In the genomic region with DNA sequence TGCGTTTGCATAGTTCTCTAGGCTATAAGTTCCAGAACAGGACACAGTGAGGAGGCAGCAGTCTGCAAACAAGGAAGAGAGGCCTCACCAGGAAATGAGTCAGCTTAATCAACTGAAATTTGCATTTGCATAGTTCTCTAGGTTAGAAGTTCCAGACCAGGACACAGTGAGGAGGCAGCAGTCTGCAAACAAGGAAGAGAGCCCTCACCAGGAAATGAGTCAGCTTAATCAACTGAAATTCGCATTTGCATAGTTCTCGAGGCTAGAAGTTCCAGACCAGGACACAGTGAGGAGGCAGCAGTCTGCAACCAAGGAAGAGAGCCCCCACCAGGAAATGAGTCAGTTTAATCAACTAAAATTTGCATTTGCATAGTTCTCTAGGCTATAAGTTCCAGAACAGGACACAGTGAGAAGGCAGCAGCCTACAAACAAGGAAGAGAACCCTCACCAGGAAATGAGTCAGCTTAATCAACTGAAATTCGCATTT, we compare ENCODE assay signal across 8 cellular contexts.
A peak's percentile ranks its signal among the peaks of the same experiment; 100 is the strongest.
DNase-seq lines count a peak whose midpoint lies in the region; ATAC-seq and TF ChIP-seq lines count a peak whose summit lies in the region.
"Not testable (repeated sequence)": the region's sequence is repeated elsewhere in the genome, so short reads cannot be mapped to it uniquely, and the experiment has no call there.

No MANE protein-coding gene starts in this region.

- POLR2A ChIA-PET in CD8-positive, alpha-beta memory T cell (lab: Charles Lee); HEK293 (lab: Yijun Ruan, JAX): not testable (repeated sequence)

- H3K36me3 Mint-ChIP-seq in CD8-positive, alpha-beta memory T cell; T-helper 17 cell (ENCODE audit: low read depth); stimulated activated memory B cell treated with anti-CD40 and anti-IgM and Interleukin-4, amounts not matched to agents 10 μg/mL and 1 μg/mL and 100 μg/mL, for 72 hours: not testable (repeated sequence)

- peak in 1 of 5 donors; percentile 19 for DNase-seq in CD8-positive, alpha-beta memory T cell
- DNase-seq in NK-92 treated with Interleukin-12 subunit alpha and Interleukin-12 subunit beta, amount 100 ng/mL, for 24 hours (lab: John Stamatoyannopoulos, UW): peak; percentile 4
- not testable (repeated sequence) for DNase-seq in T-helper 17 cell
- DNase-seq in activated T-cell treated with anti-CD3 and anti-CD28 coated beads for 24 hours (ENCODE audit: low read depth): peak; percentile 9
- peak; percentile 37 for DNase-seq in mammary epithelial cell
- DNase-seq in kidney tubule cell (ENCODE audit: low spot score): peak; percentile 62

- peak overlapping the region; percentile 84 to 98 (median 92) for H3K27ac Mint-ChIP-seq in CD8-positive, alpha-beta memory T cell
- H3K27ac Mint-ChIP-seq in T-helper 17 cell: peak overlapping the region; percentile 0
- peak overlapping the region; percentile 65 for H3K27ac Mint-ChIP-seq in stimulated activated memory B cell treated with anti-CD40 and anti-IgM and Interleukin-4, amounts not matched to agents 10 μg/mL and 1 μg/mL and 100 μg/mL, for 72 hours

- H3K4me1 ChIP-seq in CD8-positive, alpha-beta memory T cell (ENCODE audit: insufficient read depth, low read length); HEK293 (ENCODE audit: control insufficient read depth, insufficient read depth, low read length); mammary epithelial cell (ENCODE audit: insufficient read depth, low read length): not testable (repeated sequence)

- H2AFZ ChIP-seq in mammary epithelial cell (ENCODE audit: low read depth, low read length): peak overlapping the region; percentile 0

- dilution Hi-C loops in mammary epithelial cell (cut with HindIII; ENCODE audit: low sequenced_read_pairs): not testable (repeated sequence)

- TSS peak; percentile 53 for BruUV-seq in mammary epithelial cell (replicated peaks; lab: Mats Ljungman, UMichigan)

- H3K4me3 Mint-ChIP-seq in CD8-positive, alpha-beta memory T cell: peak overlapping the region in 6 of 7 donors; percentile 63 to 73 (median 66)
- peak overlapping the region; percentile 51 for H3K4me3 Mint-ChIP-seq in T-helper 17 cell
- not testable (repeated sequence) for H3K4me3 Mint-ChIP-seq in stimulated activated memory B cell treated with anti-CD40 and anti-IgM and Interleukin-4, amounts not matched to agents 10 μg/mL and 1 μg/mL and 100 μg/mL, for 72 hours

- 30% methylated on average over 4 of the region's 4 CpGs for WGBS in mammary epithelial cell (ENCODE audit: low coverage, missing lambda C conversion rate)

- not testable (repeated sequence) for H3K4me2 ChIP-seq in mammary epithelial cell (ENCODE audit: insufficient read depth, low read depth, low read length)

- peaks cover 23 to 27% (median 26%) of the 10 kb centered on the region in 3 donors for H3K4me1 Mint-ChIP-seq in CD8-positive, alpha-beta memory T cell
- not testable (repeated sequence) for H3K4me1 Mint-ChIP-seq in T-helper 17 cell
- H3K4me1 Mint-ChIP-seq in stimulated activated memory B cell treated with anti-CD40 and anti-IgM and Interleukin-4, amounts not matched to agents 10 μg/mL and 1 μg/mL and 100 μg/mL, for 72 hours: peaks cover 20% of the 10 kb centered on the region

- H3K9me3 Mint-ChIP-seq in CD8-positive, alpha-beta memory T cell: peaks cover 7 to 15% (median 9%) of the 10 kb centered on the region in 5 donors
- H3K9me3 Mint-ChIP-seq in stimulated activated memory B cell treated with anti-CD40 and anti-IgM and Interleukin-4, amounts not matched to agents 10 μg/mL and 1 μg/mL and 100 μg/mL, for 72 hours: peaks cover 12% of the 10 kb centered on the region

- TF ChIP-seq CTCF in HEK293 (tag by site-specific recombination; IDR thresholded peaks at IDR 0.05); mammary epithelial cell (conservative IDR thresholded peaks at IDR 0.05 in 1 of 2, IDR thresholded peaks at IDR 0.05 in 1 of 2; ENCODE audit: extremely low read depth in 1 of 2, insufficient read depth in 1 of 2, low read depth in 1 of 2, low read length in 2 of 2): not testable (repeated sequence)

- not testable (repeated sequence) for H3K36me3 ChIP-seq in CD8-positive, alpha-beta memory T cell (ENCODE audit: insufficient read depth, low read length); HEK293 (ENCODE audit: control insufficient read depth in 2 of 2, insufficient read depth in 1 of 2, low read length in 2 of 2); mammary epithelial cell (ENCODE audit: insufficient read depth, low read length)

- peak overlapping the region; percentile 24 for H3K4me3 ChIP-seq in CD8-positive, alpha-beta memory T cell (ENCODE audit: low read length)
- H3K4me3 ChIP-seq in HEK293 (ENCODE audit: low read depth, low read length); mammary epithelial cell (replicated peaks in 1 of 3; ENCODE audit: insufficient read depth in 1 of 3, low read depth in 2 of 3, low read length in 3 of 3): not testable (repeated sequence)

- not testable (repeated sequence) for H3K9me3 ChIP-seq in CD8-positive, alpha-beta memory T cell (ENCODE audit: low read length); HEK293 (ENCODE audit: control insufficient read depth, insufficient read depth, low read depth, low read length); T-helper 17 cell (ENCODE audit: control insufficient read depth, low read length, poor library complexity, severe bottlenecking)
- peaks cover 15% of the 10 kb centered on the region for H3K9me3 ChIP-seq in mammary epithelial cell (replicated peaks; ENCODE audit: insufficient read depth, low read length)

- H3K27ac ChIP-seq in CD8-positive, alpha-beta memory T cell (ENCODE audit: low read depth, low read length): peak overlapping the region; percentile 39
- H3K27ac ChIP-seq in HEK293 (ENCODE audit: extremely low read depth, low read depth, low read length); mammary epithelial cell (ENCODE audit: insufficient read depth, low read depth, low read length): not testable (repeated sequence)

- not testable (repeated sequence) for H3K27me3 ChIP-seq in CD8-positive, alpha-beta memory T cell (ENCODE audit: insufficient read depth, low read length, poor library complexity, severe bottlenecking); mammary epithelial cell (ENCODE audit: insufficient read depth, low read length)

- H3K27me3 Mint-ChIP-seq in CD8-positive, alpha-beta memory T cell; T-helper 17 cell; stimulated activated memory B cell treated with anti-CD40 and anti-IgM and Interleukin-4, amounts not matched to agents 10 μg/mL and 1 μg/mL and 100 μg/mL, for 72 hours: not testable (repeated sequence)

- in situ Hi-C loops in mammary epithelial cell (cut with MboI; ENCODE audit: low sequenced_read_pairs in 2 of 2): not testable (repeated sequence)

- not testable (repeated sequence) for H3K79me2 ChIP-seq in mammary epithelial cell (ENCODE audit: insufficient read depth, low read length)

- not testable (repeated sequence) for H4K20me1 ChIP-seq in mammary epithelial cell (ENCODE audit: insufficient read depth, low read length)

- H3K9ac ChIP-seq in mammary epithelial cell (ENCODE audit: insufficient read depth, low read length): not testable (repeated sequence)

- intact Hi-C loops in mammary epithelial cell (cut with micrococcal nuclease): not testable (repeated sequence)

- not testable (repeated sequence) for ATAC-seq in T-helper 17 cell; stimulated activated memory B cell treated with anti-CD40 and anti-IgM and Interleukin-4, amounts not matched to agents 10 μg/mL and 1 μg/mL and 100 μg/mL, for 72 hours

- CTCF ChIA-PET in CD8-positive, alpha-beta memory T cell (lab: Charles Lee): not testable (repeated sequence)
- CTCF ChIA-PET in HEK293 (lab: Yijun Ruan, JAX) (interaction anchor here (0.7 kb wide), 1 partner anchor 180 kb away, joined by 3 read pairs; no protein-coding TSS in a partner anchor), mammary epithelial cell (lab: Charles Lee; ENCODE audit: low non-redundant PET) (interaction anchor here (0.6 kb wide), 1 partner anchor 292 kb away, joined by 3 read pairs; no protein-coding TSS in a partner anchor)

TF ChIP-seq in HEK293, 187 proteins besides CTCF, POLR2A, EP300 and RAD21:
- peak; percentile 65 for TF ChIP-seq SETDB1 (IDR thresholded peaks at IDR 0.05; ENCODE audit: insufficient read length, low read length)

Comparison
In these comparisons a context has a peak if more than half of its experiments do, and no peak if none do; other contexts are left out.
1. H3K27ac Mint-ChIP-seq: peak in every context shown above with its lines; median percentile 92 in CD8-positive, alpha-beta memory T cell; 65 in stimulated activated memory B cell treated with anti-CD40 and anti-IgM and Interleukin-4, amounts not matched to agents 10 μg/mL and 1 μg/mL and 100 μg/mL, for 72 hours; 0 in T-helper 17 cell.